ENCODE assay signal across 27 cellular contexts in the genomic region with DNA sequence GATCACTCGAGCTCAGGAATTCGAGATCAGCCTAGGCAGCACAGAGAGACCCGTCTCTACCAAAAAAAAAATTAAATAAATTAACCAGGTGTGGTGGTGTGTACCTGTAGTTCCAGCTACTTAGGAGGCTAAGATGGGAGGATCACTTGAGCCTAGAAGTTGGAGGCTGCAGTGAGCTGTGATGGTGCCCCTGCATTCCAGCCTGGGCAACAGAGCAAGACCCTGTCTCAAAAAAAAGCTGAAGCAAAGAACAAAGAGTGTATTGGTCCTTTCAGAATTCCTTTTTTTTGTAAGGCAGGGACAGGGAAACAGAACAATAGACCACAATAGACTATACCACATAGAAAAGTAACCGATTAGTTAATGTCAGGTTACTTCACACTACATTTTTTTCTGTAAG.
"Had no signal": no experiment of that assay in that cellular context is flagged by ENCODE, and none has a peak within 500 bp of the region (broad histone marks: within the 10 kb centered on the region; RNA-seq: fewer than 3 reads in every experiment).

No MANE protein-coding gene starts in this region.

- H3K27me3 ChIP-seq: hepatocyte, neural progenitor cell, neutrophil, right atrium auricular region, right lobe of liver, stomach, testis, tibial artery, uterus had no signal

- H3K4me2 ChIP-seq: hepatocyte, neural progenitor cell, smooth muscle cell had no signal

- H3K27ac Mint-ChIP-seq: mesothelial cell of epicardium; natural killer cell; nephron progenitor cell; neural progenitor cell; stimulated activated memory B cell treated with anti-CD40 and anti-IgM and Interleukin-4, amounts not matched to agents 10 μg/mL and 1 μg/mL and 100 μg/mL, for 72 hours; type B pancreatic cell had no signal

- H3K27ac ChIP-seq: hepatocyte, left ventricle myocardium inferior, neural progenitor cell, neutrophil, parathyroid adenoma, right atrium auricular region, right lobe of liver, stomach, testis, tibial artery, uterus had no signal

- ATAC-seq: natural killer cell; right lobe of liver; stimulated activated memory B cell treated with anti-CD40 and anti-IgM and Interleukin-4, amounts not matched to agents 10 μg/mL and 1 μg/mL and 100 μg/mL, for 72 hours had no signal

- H3K27me3 Mint-ChIP-seq: naive B cell; stimulated activated memory B cell treated with anti-CD40 and anti-IgM and Interleukin-4, amounts not matched to agents 10 μg/mL and 1 μg/mL and 100 μg/mL, for 72 hours; type B pancreatic cell had no signal

- H3K9ac ChIP-seq: neural progenitor cell, parathyroid adenoma had no signal

- H3K36me3 ChIP-seq: left ventricle myocardium inferior, neural progenitor cell, right atrium auricular region, tibial artery, uterus had no signal

- H3K36me3 Mint-ChIP-seq: naive B cell, natural killer cell had no signal

- H3K4me3 ChIP-seq: hepatocyte, left ventricle myocardium inferior, lung, neural progenitor cell, right atrium auricular region, right lobe of liver, smooth muscle cell, stomach, testis, tibial artery, uterus had no signal

- DNase-seq: islet precursor cell; left ventricle myocardium inferior; mesendoderm; naive B cell; natural killer cell; nephron progenitor cell; occipital lobe; right lobe of liver; stimulated activated CD4-positive, alpha-beta T cell treated with anti-CD3 and anti-CD28 coated beads, Interleukin-1b, Interleukin-23, amount 100 ng/mL, for 48 hours; stimulated activated CD4-positive, alpha-beta T cell treated with anti-CD3 and anti-CD28 coated beads, Interleukin-2, amount 100 ng/mL, for 48 hours; stimulated activated CD4-positive, alpha-beta T cell treated with anti-CD3 and anti-CD28 coated beads, Interleukin-4, amount 100 ng/mL, for 4 hours; stimulated activated CD8-positive, alpha-beta memory T cell treated with anti-CD3 and anti-CD28 coated beads, Interleukin-4, amount 100 ng/mL, for 48 hours; stimulated activated naive CD4-positive, alpha-beta T cell treated with Interleukin-2 at 50 U/mL for 16 hours; stomach; testis; tibial artery; uterus had no signal

- H3K4me3 Mint-ChIP-seq: mesothelial cell of epicardium; natural killer cell; nephron progenitor cell; neural progenitor cell; stimulated activated memory B cell treated with anti-CD40 and anti-IgM and Interleukin-4, amounts not matched to agents 10 μg/mL and 1 μg/mL and 100 μg/mL, for 72 hours; type B pancreatic cell had no signal

- H2AFZ ChIP-seq: hepatocyte, neural progenitor cell, parathyroid adenoma had no signal

- H3K9me3 Mint-ChIP-seq: mesothelial cell of epicardium; naive B cell; natural killer cell; nephron progenitor cell; neural progenitor cell; stimulated activated memory B cell treated with anti-CD40 and anti-IgM and Interleukin-4, amounts not matched to agents 10 μg/mL and 1 μg/mL and 100 μg/mL, for 72 hours; type B pancreatic cell had no signal

- H3K4me1 ChIP-seq: neural progenitor cell, right lobe of liver had no signal

- H3K9me3 ChIP-seq: left ventricle myocardium inferior, neutrophil, right atrium auricular region, right lobe of liver, stomach, testis, tibial artery, uterus had no signal
